ENCODE assay signal across 8 cellular contexts in genomic region chr14:75064205-75064567, GRCh38. TPM values are rescaled to one million over a fixed set of nuclear protein-coding genes. Genes with fewer than 3 reads are reported as not detected.
DNase-seq lines count a peak whose midpoint lies in the region; ATAC-seq, FAIRE-seq and TF ChIP-seq lines count a peak whose summit lies in the region.

No MANE protein-coding gene starts in this region.

- TF ChIP-seq CTCF in K562 (IDR thresholded peaks at IDR 0.05 in 2 of 3, conservative IDR thresholded peaks at IDR 0.05 in 1 of 3; ENCODE audit: insufficient read depth in 2 of 3, low read depth in 1 of 3, low read length in 3 of 3), result no peak

- peak overlapping the region; percentile 97 for H2AFZ ChIP-seq in K562 (ENCODE audit: low read depth, low read length)

- peak overlapping the region; percentile 73 to 90 (median 82) for H3K4me3 ChIP-seq in BLaER1 treated with 17β-estradiol and CSF1 and Interleukin-3, amounts not matched to agents 10 nM and 100 nM
- H3K4me3 ChIP-seq in K562, result peak overlapping the region; percentile 69
- H3K4me3 ChIP-seq in muscle layer of duodenum (ENCODE audit: low read depth in 1 of 2, low read length in 2 of 2), result peak overlapping the region; percentile 82 to 94

- in situ Hi-C loops in K562 (cut with MboI), result no loop called here

- WGBS in K562 (ENCODE audit: insufficient coverage, low coverage, missing lambda C conversion rate), result 45% methylated on average over 8 of the region's 8 CpGs

- peaks cover 12 to 22% (median 19%) of the 10 kb centered on the region in 11 experiments for H3K27me3 ChIP-seq in BLaER1 treated with 17β-estradiol and CSF1 and Interleukin-3, amounts not matched to agents 10 nM and 100 nM
- no peaks in the 10 kb centered on the region for H3K27me3 ChIP-seq in K562 (ENCODE audit: control insufficient read depth in 2 of 2, insufficient read depth in 2 of 2, low read length in 2 of 2)
- no peaks in the 10 kb centered on the region for H3K27me3 ChIP-seq in muscle layer of duodenum (ENCODE audit: low read depth, low read length)

- intact Hi-C loops in K562 (cut with micrococcal nuclease), result no loop called here

- CTCF ChIA-PET in K562 (lab: Yijun Ruan, JAX; ENCODE audit: low intra/inter-chr PET ratio), result no interaction called here

- H3K9ac ChIP-seq in BLaER1 treated with 17β-estradiol and CSF1 and Interleukin-3, amounts not matched to agents 10 nM and 100 nM, result peak overlapping the region; percentile 72 to 85 (median 81); a peak in 21 of 22 replicates
- H3K9ac ChIP-seq in K562 (ENCODE audit: insufficient read depth in 1 of 2, low read depth in 2 of 2, low read length in 2 of 2), result peak overlapping the region; percentile 69 to 92

- TF ChIP-seq POLR2A in K562 (conservative IDR thresholded peaks at IDR 0.05) (no peak), erythroblast (IDR thresholded peaks at IDR 0.05; ENCODE audit: low read length) (no peak)

- peaks cover 6 to 13% (median 10%) of the 10 kb centered on the region in 11 experiments; a peak in 17 of 22 replicates for H3K9me3 ChIP-seq in BLaER1 treated with 17β-estradiol and CSF1 and Interleukin-3, amounts not matched to agents 10 nM and 100 nM (replicated peaks in 1 of 11)
- H3K9me3 ChIP-seq in K562 (replicated peaks; ENCODE audit: control insufficient read depth, insufficient read depth, low read depth, low read length) (no peaks in the 10 kb centered on the region; the same call in 1 of the 2 replicates), muscle layer of duodenum (ENCODE audit: control insufficient read depth in 1 of 2, low read length in 2 of 2) (no peaks in the 10 kb centered on the region)

- peak overlapping the region in 6 of 11 experiments; percentile 63 to 80 (median 70); a peak in 6 of 22 replicates for H3K27ac ChIP-seq in BLaER1 treated with 17β-estradiol and CSF1 and Interleukin-3, amounts not matched to agents 10 nM and 100 nM
- H3K27ac ChIP-seq in K562 (ENCODE audit: extremely low read depth, low read depth, low read length) (peak overlapping the region; percentile 81; the same call in 2 of the 3 replicates), muscle layer of duodenum (ENCODE audit: low read length) (peak overlapping the region; percentile 72)

- TF ChIP-seq EP300 in K562 (IDR thresholded peaks at IDR 0.05; ENCODE audit: low read length), result no peak

- H3K4me2 ChIP-seq in BLaER1 treated with 17β-estradiol and CSF1 and Interleukin-3, amounts not matched to agents 10 nM and 100 nM, result peak overlapping the region; percentile 75 to 98 (median 95)
- peak overlapping the region; percentile 95 for H3K4me2 ChIP-seq in K562 (ENCODE audit: insufficient read depth, low read length)

- DNase-seq in K562 (ENCODE audit: extremely low read depth in 1 of 4, low spot score in 3 of 4), result no peak
- no peak for DNase-seq in NCI-H1417 treated with DMSO at 0.1 percent for 48 hours (lab: John Stamatoyannopoulos, UW)
- no peak for DNase-seq in erythroblast (lab: John Stamatoyannopoulos, UW)
- no peak for DNase-seq in NCI-H345 (lab: John Stamatoyannopoulos, UW)
- no peak for DNase-seq in NCI-H2029 treated with DMSO at 0.1 percent for 48 hours (lab: John Stamatoyannopoulos, UW)

- BruUV-seq in K562 (replicated peaks; lab: Mats Ljungman, UMichigan), result no TSS peak

- H3K36me3 ChIP-seq in BLaER1 treated with 17β-estradiol and CSF1 and Interleukin-3, amounts not matched to agents 10 nM and 100 nM, result peaks cover 0 to 25% (median 19%) of the 10 kb centered on the region in 11 experiments; a peak in 19 of 22 replicates
- peaks cover 23% of the 10 kb centered on the region; the same call in 2 of the 3 replicates for H3K36me3 ChIP-seq in K562 (ENCODE audit: control insufficient read depth, insufficient read depth, low read length)
- H3K36me3 ChIP-seq in muscle layer of duodenum (ENCODE audit: control insufficient read depth in 1 of 2, insufficient read depth in 2 of 2, low read length in 2 of 2), result no peaks in the 10 kb centered on the region

- POLR2A ChIA-PET in K562 (lab: Yijun Ruan, JAX), result interaction anchor here (0.6 to 1.6 kb wide), 6 partner anchors 8 to 220 kb away, joined by 3 to 7 read pairs (median 4); partner anchors contain the start of gene MLH3

- no peak for FAIRE-seq in K562 (lab: Jason Lieb, UNC)

- H4K20me1 ChIP-seq in BLaER1 treated with 17β-estradiol and CSF1 and Interleukin-3, amounts not matched to agents 10 nM and 100 nM, result no peaks in the 10 kb centered on the region
- no peaks in the 10 kb centered on the region for H4K20me1 ChIP-seq in K562 (replicated peaks; ENCODE audit: control insufficient read depth, insufficient read depth, low read length)

- no peak for TF ChIP-seq RAD21 in K562 (CRISPR knock-in tag; conservative IDR thresholded peaks at IDR 0.05 in 1 of 2, IDR thresholded peaks at IDR 0.05 in 1 of 2)

- H3K9me1 ChIP-seq in K562 (ENCODE audit: control insufficient read depth, insufficient read depth, low read length), result peaks cover 3% of the 10 kb centered on the region

- peaks cover 17 to 42% (median 25%) of the 10 kb centered on the region in 10 experiments for H3K4me1 ChIP-seq in BLaER1 treated with 17β-estradiol and CSF1 and Interleukin-3, amounts not matched to agents 10 nM and 100 nM
- H3K4me1 ChIP-seq in K562 (replicated peaks in 1 of 2; ENCODE audit: control insufficient read depth in 2 of 2, insufficient read depth in 2 of 2, low read length in 2 of 2), result peaks cover 14 to 16% of the 10 kb centered on the region in 2 experiments; a peak in 4 of 5 replicates
- peaks cover 0 to 18% of the 10 kb centered on the region in 2 donors for H3K4me1 ChIP-seq in muscle layer of duodenum (ENCODE audit: control insufficient read depth in 1 of 2, insufficient read depth in 2 of 2, low read length in 2 of 2)

- ATAC-seq in HG02938 (IDR thresholded peaks at IDR 0.05; ENCODE audit: unreplicated experiment) (peak; percentile 10), K562 (no peak)

- H3K79me2 ChIP-seq in K562 (ENCODE audit: control insufficient read depth, insufficient read depth, low read length), result peaks cover 58% of the 10 kb centered on the region

TF ChIP-seq in K562, 482 proteins besides CTCF, POLR2A, EP300 and RAD21 (continues in another document):
- TF ChIP-seq NFE2 (IDR thresholded peaks at IDR 0.05; ENCODE audit: low read depth), result no peak

RNA-seq across cellular contexts. Expression of gene ACYP1, which starts 0.4 kb away (rescaled TPM):
- 33.7 and 68.8 TPM in 2 replicates for total RNA-seq in K562 (2011; cell fraction: chromatin; rRNA removed; ENCODE audit: low replicate concordance)
- total RNA-seq in K562 (2011; cell fraction: nucleolus; rRNA removed), result 20.2 and 25.4 TPM in 2 replicates
- 59.5 and 106 TPM in 2 replicates for total RNA-seq in K562 (2011; cell fraction: nucleoplasm; rRNA removed)
- 37.7 and 57.6 TPM in 2 replicates for total RNA-seq in K562 (2014; rRNA removed)
- total RNA-seq in K562 (2014; rRNA removed; fragmentation: Illumina TruSeq; extraction: Trizol), result 45.8 and 55.9 TPM in 2 replicates
- 35.3 and 35.5 TPM in 2 replicates for total RNA-seq in K562 (2015; rRNA removed; fragmentation: Illumina TruSeq; extraction: Trizol)
- total RNA-seq in K562 (2021), result 19.9 and 23.3 TPM in 2 replicates
- polyA plus RNA-seq in K562 (2011; rRNA removed), result 47.2 and 67.6 TPM in 2 replicates
- polyA plus RNA-seq in K562 (2011; cell fraction: cytosol; rRNA removed), result 16.7 and 38.7 TPM in 2 replicates
- 21.5 and 27.6 TPM in 2 replicates for polyA plus RNA-seq in K562 (2011; cell fraction: nucleus; rRNA removed)
- 38.2 and 69.1 TPM in 2 replicates for polyA plus RNA-seq in K562 (2012)
- 52.3 and 54.1 TPM in 2 replicates for polyA plus RNA-seq in K562 (2014; fragmentation: Illumina TruSeq; extraction: Trizol)
- 100 to 1,000 TPM; 105 to 113 TPM for polyA plus RNA-seq in K562 (2014; fragmentation: Nextera tagmentation; extraction: Ambion mirVana)
- 69.0 and 97.2 TPM in 2 replicates for polyA plus RNA-seq in K562 (2014; rRNA removed)
- polyA minus RNA-seq in K562 (2011; rRNA and poly(A)+ RNA removed), result 20.1 and 22.2 TPM in 2 replicates
- 9.2 and 9.9 TPM in 2 replicates for polyA minus RNA-seq in K562 (2011; cell fraction: cytosol; rRNA and poly(A)+ RNA removed)
- 10.9 and 14.8 TPM in 2 replicates for polyA minus RNA-seq in K562 (2011; cell fraction: nucleus; rRNA and poly(A)+ RNA removed)

RNA-seq across cellular contexts. Expression of gene ZC2HC1C, which starts 5.3 kb away (rescaled TPM):
- 5.4 and 5.8 TPM in 2 replicates for total RNA-seq in K562 (2011; cell fraction: chromatin; rRNA removed; ENCODE audit: low replicate concordance)
- 3.0 and 4.5 TPM in 2 replicates for total RNA-seq in K562 (2011; cell fraction: nucleolus; rRNA removed)
- total RNA-seq in K562 (2011; cell fraction: nucleoplasm; rRNA removed), result 3.9 and 4.5 TPM in 2 replicates
- 5.1 and 8.8 TPM in 2 replicates for total RNA-seq in K562 (2014; rRNA removed)
- 6.6 and 7.9 TPM in 2 replicates for total RNA-seq in K562 (2014; rRNA removed; fragmentation: Illumina TruSeq; extraction: Trizol)
- 6.2 and 8.5 TPM in 2 replicates for total RNA-seq in K562 (2015; rRNA removed; fragmentation: Illumina TruSeq; extraction: Trizol)
- 4.7 and 6.3 TPM in 2 replicates for total RNA-seq in K562 (2021)
- polyA plus RNA-seq in K562 (2011; rRNA removed), result 4.3 and 8.4 TPM in 2 replicates
- polyA plus RNA-seq in K562 (2011; cell fraction: cytosol; rRNA removed), result 2.7 and 3.3 TPM in 2 replicates
- 4.9 and 5.4 TPM in 2 replicates for polyA plus RNA-seq in K562 (2011; cell fraction: nucleus; rRNA removed)
- 5.6 and 9.0 TPM in 2 replicates for polyA plus RNA-seq in K562 (2012)
- 7.7 and 7.9 TPM in 2 replicates for polyA plus RNA-seq in K562 (2014; fragmentation: Illumina TruSeq; extraction: Trizol)
- polyA plus RNA-seq in K562 (2014; fragmentation: Nextera tagmentation; extraction: Ambion mirVana), result 1 to 10 TPM; 7.0 to 9.2 TPM
- polyA plus RNA-seq in K562 (2014; rRNA removed), result 3.7 and 6.7 TPM in 2 replicates
- polyA minus RNA-seq in K562 (2011; rRNA and poly(A)+ RNA removed), result 3.2 and 6.8 TPM in 2 replicates
- 1.7 and 4.8 TPM in 2 replicates for polyA minus RNA-seq in K562 (2011; cell fraction: cytosol; rRNA and poly(A)+ RNA removed)
- polyA minus RNA-seq in K562 (2011; cell fraction: nucleus; rRNA and poly(A)+ RNA removed), result 3.2 and 3.6 TPM in 2 replicates

RNA-seq across cellular contexts. Expression of gene MLH3, which starts 12.9 kb away (rescaled TPM):
- 14.6 and 47.0 TPM in 2 replicates for total RNA-seq in K562 (2011; cell fraction: chromatin; rRNA removed; ENCODE audit: low replicate concordance)
- total RNA-seq in K562 (2011; cell fraction: nucleolus; rRNA removed), result 8.0 and 12.2 TPM in 2 replicates
- total RNA-seq in K562 (2011; cell fraction: nucleoplasm; rRNA removed), result 14.7 and 15.5 TPM in 2 replicates
- total RNA-seq in K562 (2014; rRNA removed) (5.9 and 8.0 TPM in 2 replicates), K562 (2014; rRNA removed; fragmentation: Illumina TruSeq; extraction: Trizol) (14.5 and 16.7 TPM in 2 replicates), K562 (2015; rRNA removed; fragmentation: Illumina TruSeq; extraction: Trizol) (14.5 and 15.3 TPM in 2 replicates), K562 (2021) (8.8 and 12.0 TPM in 2 replicates)
- polyA plus RNA-seq in K562 (2011; rRNA removed) (8.7 and 11.9 TPM in 2 replicates), K562 (2014; fragmentation: Illumina TruSeq; extraction: Trizol) (8.6 TPM in 2 replicates), K562 (2014; fragmentation: Nextera tagmentation; extraction: Ambion mirVana) (10 to 100 TPM in 1 of 2 experiments, 1 to 10 TPM in 1; 6.8 to 10.7 TPM), K562 (2014; rRNA removed) (4.6 and 6.1 TPM in 2 replicates)
- 3.4 and 5.1 TPM in 2 replicates for polyA plus RNA-seq in K562 (2011; cell fraction: cytosol; rRNA removed)
- 13.2 and 15.3 TPM in 2 replicates for polyA plus RNA-seq in K562 (2011; cell fraction: nucleus; rRNA removed)
- polyA plus RNA-seq in K562 (2012), result 5.0 TPM in 2 replicates
- 60.6 and 67.0 TPM in 2 replicates for polyA minus RNA-seq in K562 (2011; rRNA and poly(A)+ RNA removed)
- 5.5 and 11.5 TPM in 2 replicates for polyA minus RNA-seq in K562 (2011; cell fraction: cytosol; rRNA and poly(A)+ RNA removed)
- 13.2 and 21.1 TPM in 2 replicates for polyA minus RNA-seq in K562 (2011; cell fraction: nucleus; rRNA and poly(A)+ RNA removed)
